Comparison of ENCODE assay signal across 11 cellular contexts in genomic region chr1:199742547-199742946, GRCh38.
DNase-seq lines count a peak whose midpoint lies in the region; ATAC-seq, FAIRE-seq and TF ChIP-seq lines count a peak whose summit lies in the region.
"Had no signal": no experiment of that assay in that cellular context is flagged by ENCODE, and none has a peak within 500 bp of the region (broad histone marks: within the 10 kb centered on the region; RNA-seq: fewer than 3 reads in every experiment).

No MANE protein-coding gene starts in this region.

- peak; percentile 87 for DNase-seq in Daoy (ENCODE audit: low read depth)
- peak; percentile 45 for DNase-seq in NCI-H460 (ENCODE audit: extremely low read depth, low read depth)
- DNase-seq in bronchial epithelial cell (ENCODE audit: low read depth), result peak; percentile 98
- DNase-seq in non-pigmented ciliary epithelial cell (ENCODE audit: low read depth), result peak; percentile 89
- DNase-seq in BE2C, result no peak

- no peaks in the 10 kb centered on the region for H3K27me3 ChIP-seq in bronchial epithelial cell (ENCODE audit: control insufficient read depth, insufficient read depth, low read length)
- H3K27me3 ChIP-seq in BE2C, result peaks cover 13% of the 10 kb centered on the region; the same call in 1 of the 2 replicates
- H3K27me3 ChIP-seq: ascending aorta had no signal

- peak; percentile 13 for FAIRE-seq in bronchial epithelial cell (lab: Jason Lieb, UNC)
- FAIRE-seq: islet of Langerhans had no signal

- ATAC-seq in HG03442 (IDR thresholded peaks at IDR 0.05; ENCODE audit: unreplicated experiment), result no peak
- no peak for ATAC-seq in HG03439 (IDR thresholded peaks at IDR 0.05; ENCODE audit: unreplicated experiment)
- ATAC-seq in GM18868 (IDR thresholded peaks at IDR 0.05; ENCODE audit: unreplicated experiment), result no peak

- no peak for TF ChIP-seq CTCF in bronchial epithelial cell (IDR thresholded peaks at IDR 0.05; ENCODE audit: insufficient read depth, low read length, severe bottlenecking)
- no peak for TF ChIP-seq CTCF in BE2C (IDR thresholded peaks at IDR 0.05; ENCODE audit: low read depth, low read length)

- H3K4me3 ChIP-seq in bronchial epithelial cell (ENCODE audit: low read depth, low read length) (no peak overlapping the region), BE2C (ENCODE audit: low read depth, low read length) (no peak overlapping the region)
- H3K4me3 ChIP-seq: ascending aorta, thoracic aorta had no signal

- H3K36me3 ChIP-seq in bronchial epithelial cell (ENCODE audit: control insufficient read depth, insufficient read depth, low read length) (no peaks in the 10 kb centered on the region), BE2C (no peaks in the 10 kb centered on the region)
- H3K36me3 ChIP-seq: ascending aorta, thoracic aorta had no signal

- no peaks in the 10 kb centered on the region for H3K4me1 ChIP-seq in BE2C
- H3K4me1 ChIP-seq: ascending aorta had no signal

- no peaks in the 10 kb centered on the region for H3K9me3 ChIP-seq in BE2C
- H3K9me3 ChIP-seq: ascending aorta, thoracic aorta had no signal
